8 cellular contexts compared by ENCODE assay signal in genomic region chr6:157990321-157991066, GRCh38. TPM values are rescaled to one million over a fixed set of nuclear protein-coding genes. Genes with fewer than 3 reads are reported as not detected.
DNase-seq lines count a peak whose midpoint lies in the region; ATAC-seq and TF ChIP-seq lines count a peak whose summit lies in the region.

No MANE protein-coding gene starts in this region.

- no peak overlapping the region for H3K27ac Mint-ChIP-seq in endothelial cell (ENCODE audit: unreplicated experiment)
- peak overlapping the region; percentile 78 for H3K27ac Mint-ChIP-seq in stimulated activated memory B cell treated with anti-CD40 and anti-IgM and Interleukin-4, amounts not matched to agents 10 μg/mL and 1 μg/mL and 100 μg/mL, for 72 hours

- peaks cover 29% of the 10 kb centered on the region for H3K4me1 Mint-ChIP-seq in endothelial cell (ENCODE audit: unreplicated experiment)
- peaks cover 45% of the 10 kb centered on the region for H3K4me1 Mint-ChIP-seq in stimulated activated memory B cell treated with anti-CD40 and anti-IgM and Interleukin-4, amounts not matched to agents 10 μg/mL and 1 μg/mL and 100 μg/mL, for 72 hours

- H3K36me3 Mint-ChIP-seq in endothelial cell (ENCODE audit: low read depth, unreplicated experiment): peaks cover 4% of the 10 kb centered on the region
- no peaks in the 10 kb centered on the region for H3K36me3 Mint-ChIP-seq in stimulated activated memory B cell treated with anti-CD40 and anti-IgM and Interleukin-4, amounts not matched to agents 10 μg/mL and 1 μg/mL and 100 μg/mL, for 72 hours

- H3K27me3 Mint-ChIP-seq in endothelial cell (ENCODE audit: unreplicated experiment): no peaks in the 10 kb centered on the region
- no peaks in the 10 kb centered on the region for H3K27me3 Mint-ChIP-seq in stimulated activated memory B cell treated with anti-CD40 and anti-IgM and Interleukin-4, amounts not matched to agents 10 μg/mL and 1 μg/mL and 100 μg/mL, for 72 hours

- no peak for TF ChIP-seq CTCF in endothelial cell (IDR thresholded peaks at IDR 0.05; ENCODE audit: unreplicated experiment)

- DNase-seq in DMS79 treated with DMSO at 0.1 percent for 48 hours (lab: John Stamatoyannopoulos, UW) (peak; percentile 75), DMS79 (lab: John Stamatoyannopoulos, UW) (no peak), RPMI7951 (ENCODE audit: low read depth) (peak; percentile 95), endothelial cell (ENCODE audit: low spot score) (no peak), SHP77 treated with DMSO at 0.1 percent for 48 hours (lab: John Stamatoyannopoulos, UW) (no peak), GM19240 (ENCODE audit: insufficient read length, low spot score) (no peak)

- no peaks in the 10 kb centered on the region for H3K9me3 Mint-ChIP-seq in endothelial cell (ENCODE audit: unreplicated experiment)
- no peaks in the 10 kb centered on the region for H3K9me3 Mint-ChIP-seq in stimulated activated memory B cell treated with anti-CD40 and anti-IgM and Interleukin-4, amounts not matched to agents 10 μg/mL and 1 μg/mL and 100 μg/mL, for 72 hours

- H3K4me3 Mint-ChIP-seq in endothelial cell (ENCODE audit: unreplicated experiment): peak overlapping the region; percentile 25
- peak overlapping the region; percentile 71 for H3K4me3 Mint-ChIP-seq in stimulated activated memory B cell treated with anti-CD40 and anti-IgM and Interleukin-4, amounts not matched to agents 10 μg/mL and 1 μg/mL and 100 μg/mL, for 72 hours

- ATAC-seq in stimulated activated memory B cell treated with anti-CD40 and anti-IgM and Interleukin-4, amounts not matched to agents 10 μg/mL and 1 μg/mL and 100 μg/mL, for 72 hours: peak; percentile 89
- ATAC-seq in HG03520 (IDR thresholded peaks at IDR 0.05; ENCODE audit: unreplicated experiment): no peak

RNA-seq across cellular contexts. Expression of gene SYNJ2, which starts 8.8 kb away (rescaled TPM):
- 47.8 and 50.3 TPM in 2 replicates for total RNA-seq in RPMI7951 (2014; rRNA removed; shearing (Covaris generic))
- 33.7 TPM for total RNA-seq in endothelial cell (ENCODE audit: unreplicated experiment)

Comparison
In these comparisons a context has a peak if more than half of its experiments do, and no peak if none do; other contexts are left out.
1. DNase-seq: peak in DMS79 treated with DMSO at 0.1 percent for 48 hours (single experiment) and RPMI7951 (single experiment); none in DMS79 (single experiment), endothelial cell (single experiment), SHP77 treated with DMSO at 0.1 percent for 48 hours (single experiment) and GM19240 (single experiment).